In the genomic region with DNA sequence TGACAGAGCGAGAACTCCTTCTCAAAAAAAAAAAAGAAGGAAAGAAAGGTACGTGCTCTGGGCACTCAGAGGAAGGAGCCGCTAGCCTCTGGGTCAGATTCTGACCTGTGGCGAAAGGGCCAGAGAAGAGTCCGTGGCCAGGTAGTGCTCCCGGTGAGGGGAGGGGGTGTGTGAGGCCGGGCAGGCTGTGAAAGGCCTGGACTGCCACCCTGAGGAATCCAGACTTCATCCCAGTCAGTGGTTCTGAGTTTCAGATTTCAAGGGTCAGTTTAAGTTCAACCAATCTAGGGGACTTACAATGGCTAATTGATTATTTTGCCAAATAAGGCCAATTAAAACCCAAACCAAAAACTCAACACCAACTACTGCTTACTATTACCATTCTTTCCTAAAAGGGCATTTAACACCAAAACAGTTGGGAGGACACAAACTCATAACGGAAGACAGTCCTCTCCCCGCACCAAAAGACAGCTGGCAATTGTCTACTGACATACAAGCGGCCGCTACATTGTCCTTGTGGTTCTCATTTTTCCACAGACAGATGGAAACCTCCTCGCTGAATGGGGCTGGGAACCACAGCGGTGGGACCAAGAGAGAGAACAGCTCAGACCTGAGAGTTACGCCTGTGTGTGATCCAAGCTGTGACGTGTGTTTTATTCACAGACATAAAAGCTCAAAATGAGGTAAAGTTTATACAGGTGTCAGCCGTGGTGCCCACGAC, we compare ENCODE assay signal across 18 cellular contexts.
"Had no signal": no experiment of that assay in that cellular context is flagged by ENCODE, and none has a peak within 500 bp of the region (broad histone marks: within the 10 kb centered on the region; RNA-seq: fewer than 3 reads in every experiment).

No MANE protein-coding gene starts in this region.

- DNase-seq: activated B cell treated with CpG ODN at 0.5 μM for 24 hours; activated CD4-positive, alpha-beta T cell treated with anti-CD3 and anti-CD28 coated beads, Interleukin-2, amount 10 ng/mL, durations not matched to agents 24 days and 14 days; activated naive CD4-positive, alpha-beta T cell treated with Interleukin-2 at 50 U/mL for 16 hours; activated naive CD8-positive, alpha-beta T cell treated with anti-CD3 and anti-CD28 coated beads, Interleukin-2, amount 50 U/mL, for 24 hours; effector CD8-positive, alpha-beta T cell; head of caudate nucleus; midbrain; naive thymus-derived CD8-positive, alpha-beta T cell; nucleus accumbens; psoas muscle; stimulated activated CD4-positive, alpha-beta T cell treated with anti-CD3 and anti-CD28 coated beads, Interleukin-15, amount 100 ng/mL, for 24 hours; stimulated activated CD4-positive, alpha-beta T cell treated with anti-CD3 and anti-CD28 coated beads, Interleukin-4, amount 100 ng/mL, for 4 hours; stomach; T-helper 17 cell had no signal

- ATAC-seq: activated naive CD8-positive, alpha-beta T cell treated with anti-CD3 and anti-CD28 coated beads, Interleukin-2, amount 50 U/mL, for 24 hours; naive thymus-derived CD8-positive, alpha-beta T cell; psoas muscle; T-helper 17 cell had no signal

- H3K9me3 Mint-ChIP-seq: activated B cell treated with CpG ODN at 0.5 μM for 24 hours; activated CD4-positive, alpha-beta T cell treated with anti-CD3 and anti-CD28 coated beads, Interleukin-2, amount 10 ng/mL, durations not matched to agents 24 days and 14 days; activated naive CD8-positive, alpha-beta T cell treated with anti-CD3 and anti-CD28 coated beads, Interleukin-2, amount 50 U/mL, for 24 hours; activated T-helper 1 cell treated with anti-CD3 and anti-CD28 coated beads, Interleukin-12 subunit alpha, Interleukin-12 subunit beta, Interleukin-2, Interleukin-4 antibody, amounts not matched to agents 30 ng/mL and 10 ng/mL and 1 ng/mL, durations not matched to agents 14 hours and 24 hours and 36 hours; naive thymus-derived CD8-positive, alpha-beta T cell had no signal

- H3K27ac Mint-ChIP-seq: activated B cell treated with CpG ODN at 0.5 μM for 24 hours; activated CD4-positive, alpha-beta T cell treated with anti-CD3 and anti-CD28 coated beads, Interleukin-2, amount 10 ng/mL, durations not matched to agents 24 days and 14 days; activated naive CD8-positive, alpha-beta T cell treated with anti-CD3 and anti-CD28 coated beads, Interleukin-2, amount 50 U/mL, for 24 hours; activated T-helper 1 cell treated with anti-CD3 and anti-CD28 coated beads, Interleukin-12 subunit alpha, Interleukin-12 subunit beta, Interleukin-2, Interleukin-4 antibody, amounts not matched to agents 30 ng/mL and 10 ng/mL and 1 ng/mL, durations not matched to agents 14 hours and 24 hours and 36 hours; naive thymus-derived CD8-positive, alpha-beta T cell had no signal

- H3K4me1 ChIP-seq: ascending aorta, psoas muscle, stomach had no signal

- H3K27me3 Mint-ChIP-seq: activated B cell treated with CpG ODN at 0.5 μM for 24 hours; activated CD4-positive, alpha-beta T cell treated with anti-CD3 and anti-CD28 coated beads, Interleukin-2, amount 10 ng/mL, durations not matched to agents 24 days and 14 days; activated naive CD8-positive, alpha-beta T cell treated with anti-CD3 and anti-CD28 coated beads, Interleukin-2, amount 50 U/mL, for 24 hours; naive thymus-derived CD8-positive, alpha-beta T cell; T-helper 17 cell had no signal

- H3K9me3 ChIP-seq: ascending aorta, psoas muscle, stomach, thoracic aorta had no signal

- H3K4me3 Mint-ChIP-seq: activated B cell treated with CpG ODN at 0.5 μM for 24 hours; activated CD4-positive, alpha-beta T cell treated with anti-CD3 and anti-CD28 coated beads, Interleukin-2, amount 10 ng/mL, durations not matched to agents 24 days and 14 days; activated naive CD8-positive, alpha-beta T cell treated with anti-CD3 and anti-CD28 coated beads, Interleukin-2, amount 50 U/mL, for 24 hours; activated T-helper 1 cell treated with anti-CD3 and anti-CD28 coated beads, Interleukin-12 subunit alpha, Interleukin-12 subunit beta, Interleukin-2, Interleukin-4 antibody, amounts not matched to agents 30 ng/mL and 10 ng/mL and 1 ng/mL, durations not matched to agents 14 hours and 24 hours and 36 hours; naive thymus-derived CD8-positive, alpha-beta T cell; T-helper 17 cell had no signal

- H3K4me3 ChIP-seq: ascending aorta, coronary artery, psoas muscle, stomach, thoracic aorta had no signal

- H3K36me3 ChIP-seq: thoracic aorta had no signal

- H3K4me1 Mint-ChIP-seq: activated B cell treated with CpG ODN at 0.5 μM for 24 hours; activated CD4-positive, alpha-beta T cell treated with anti-CD3 and anti-CD28 coated beads, Interleukin-2, amount 10 ng/mL, durations not matched to agents 24 days and 14 days; activated naive CD8-positive, alpha-beta T cell treated with anti-CD3 and anti-CD28 coated beads, Interleukin-2, amount 50 U/mL, for 24 hours; naive thymus-derived CD8-positive, alpha-beta T cell; T-helper 17 cell had no signal

- H3K27me3 ChIP-seq: ascending aorta, stomach had no signal

- H3K27ac ChIP-seq: ascending aorta, coronary artery, psoas muscle, stomach, thoracic aorta had no signal
